ENCODE assay signal across 13 cellular contexts in genomic region chr3:140580746-140581145, GRCh38.
"Had no signal": no experiment of that assay in that cellular context is flagged by ENCODE, and none has a peak within 500 bp of the region (broad histone marks: within the 10 kb centered on the region; RNA-seq: fewer than 3 reads in every experiment).

No MANE protein-coding gene starts in this region.

- H3K4me3 ChIP-seq: gastrocnemius medialis, lung, mucosa of descending colon, right lobe of liver, spleen, suprapubic skin had no signal

- DNase-seq: activated gamma-delta T cell; activated T-cell treated with anti-CD3 and anti-CD28 coated beads, Interleukin-2, amount 50 U/mL, for 4 hours; amygdala; gastrocnemius medialis; left cardiac atrium; mucosa of descending colon; nucleus accumbens; right lobe of liver; spleen; stimulated activated naive CD4-positive, alpha-beta T cell treated with Interleukin-2 at 50 U/mL for 16 hours; T-helper 2 cell had no signal

- H3K27ac ChIP-seq: gastrocnemius medialis, right lobe of liver, spleen, suprapubic skin had no signal

- H3K27me3 ChIP-seq: gastrocnemius medialis, right lobe of liver, suprapubic skin had no signal

- H3K4me1 ChIP-seq: gastrocnemius medialis, right lobe of liver, spleen, suprapubic skin had no signal

- H3K36me3 ChIP-seq: gastrocnemius medialis, right lobe of liver, spleen, suprapubic skin had no signal
